ENCODE assay signal across 16 cellular contexts in the genomic region with DNA sequence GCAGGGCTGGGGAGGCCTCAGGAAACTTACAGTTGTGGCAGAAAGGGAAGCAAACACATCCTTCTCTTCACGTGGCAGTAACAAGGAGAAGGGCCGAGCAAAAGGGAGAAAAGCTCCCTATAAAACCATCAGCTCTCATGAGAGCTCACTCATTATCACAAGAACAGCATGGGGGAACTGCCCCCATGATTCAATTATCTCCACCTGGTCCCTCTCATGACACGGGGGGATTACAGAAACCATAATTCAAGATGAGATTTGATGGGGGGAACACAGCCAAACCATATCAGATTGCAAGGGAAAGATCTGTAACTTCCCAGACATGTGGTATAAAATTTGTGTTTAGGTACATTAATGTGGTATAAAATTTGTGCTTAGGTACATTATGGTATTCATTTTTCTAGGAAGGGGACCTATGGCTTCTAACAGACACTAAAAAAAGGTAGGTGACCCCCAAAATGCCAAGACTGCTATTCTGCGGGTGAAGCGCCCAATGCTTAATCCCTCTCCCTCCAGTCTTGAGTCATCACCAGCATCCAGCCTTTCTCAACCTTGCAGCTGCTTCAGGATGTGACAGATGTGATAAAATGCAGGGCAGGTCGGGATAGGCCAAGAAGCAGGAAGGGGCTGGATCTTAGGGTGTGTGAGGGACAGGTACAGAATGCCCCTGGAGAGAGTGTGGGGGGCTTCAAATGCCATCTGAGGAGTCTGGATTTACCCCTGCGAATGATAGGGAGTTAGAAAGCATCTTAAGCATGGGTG. TPM values are rescaled to one million over a fixed set of nuclear protein-coding genes. Genes with fewer than 3 reads are reported as not detected.
DNase-seq lines count a peak whose midpoint lies in the region; ATAC-seq and TF ChIP-seq lines count a peak whose summit lies in the region.
"Had no signal": no experiment of that assay in that cellular context is flagged by ENCODE, and none has a peak within 500 bp of the region (broad histone marks: within the 10 kb centered on the region; RNA-seq: fewer than 3 reads in every experiment).

No MANE protein-coding gene starts in this region.

- H3K27ac Mint-ChIP-seq in HFFc6 (peak overlapping the region; percentile 66), osteocyte (ENCODE audit: unreplicated experiment) (no peak overlapping the region)
- peak overlapping the region; percentile 52 for H3K27ac Mint-ChIP-seq in dendritic cell treated with granulocyte-macrophage colony-stimulating factor and Interleukin-4, amounts not matched to agents 40 ng/mL and 50 ng/mL, for 4 days

- H3K27me3 ChIP-seq in heart right ventricle (no peaks in the 10 kb centered on the region), tibial artery (no peaks in the 10 kb centered on the region)
- H3K27me3 ChIP-seq: BLaER1 had no signal

- H3K4me3 ChIP-seq in heart right ventricle (no peak overlapping the region), tibial artery (no peak overlapping the region)
- H3K4me3 ChIP-seq: BLaER1, PC-9 had no signal

- WGBS in heart right ventricle, 2 donors = 76 to 81% methylated on average over 7 of the region's 7 CpGs

- intact Hi-C loops in dendritic cell treated with granulocyte-macrophage colony-stimulating factor and Interleukin-4, amounts not matched to agents 40 ng/mL and 50 ng/mL, for 4 days (cut with micrococcal nuclease) = no loop called here
- intact Hi-C loops in heart right ventricle (cut with DNase I) = no loop called here
- intact Hi-C loops in tibial artery (cut with DNase I; ENCODE audit: low total_unique reads) = no loop called here

- H3K9me3 Mint-ChIP-seq in HFFc6 (no peaks in the 10 kb centered on the region), osteocyte (ENCODE audit: unreplicated experiment) (no peaks in the 10 kb centered on the region)
- H3K9me3 Mint-ChIP-seq in dendritic cell treated with granulocyte-macrophage colony-stimulating factor and Interleukin-4, amounts not matched to agents 40 ng/mL and 50 ng/mL, for 4 days = no peaks in the 10 kb centered on the region

- H3K27me3 Mint-ChIP-seq in HFFc6 (ENCODE audit: insufficient read depth) (peaks cover 3% of the 10 kb centered on the region), osteocyte (ENCODE audit: unreplicated experiment) (no peaks in the 10 kb centered on the region)
- H3K27me3 Mint-ChIP-seq in dendritic cell treated with granulocyte-macrophage colony-stimulating factor and Interleukin-4, amounts not matched to agents 40 ng/mL and 50 ng/mL, for 4 days = peaks cover 18% of the 10 kb centered on the region

- H3K9me3 ChIP-seq in heart right ventricle (no peaks in the 10 kb centered on the region), tibial artery (no peaks in the 10 kb centered on the region)
- H3K9me3 ChIP-seq: BLaER1 had no signal

- H3K36me3 ChIP-seq in heart right ventricle = no peaks in the 10 kb centered on the region
- H3K36me3 ChIP-seq in tibial artery = no peaks in the 10 kb centered on the region
- H3K36me3 ChIP-seq: BLaER1 had no signal

- no peak for ATAC-seq in heart right ventricle
- ATAC-seq: HCT116 had no signal

- H3K36me3 Mint-ChIP-seq in HFFc6 (ENCODE audit: low read depth) = peaks cover 6% of the 10 kb centered on the region; the same call in 1 of the 2 replicates
- H3K36me3 Mint-ChIP-seq in dendritic cell treated with granulocyte-macrophage colony-stimulating factor and Interleukin-4, amounts not matched to agents 40 ng/mL and 50 ng/mL, for 4 days (ENCODE audit: low read depth) = no peaks in the 10 kb centered on the region
- no peaks in the 10 kb centered on the region for H3K36me3 Mint-ChIP-seq in osteocyte (ENCODE audit: unreplicated experiment)

- TF ChIP-seq CTCF in HFFc6 (IDR thresholded peaks at IDR 0.05) = no peak
- no peak for TF ChIP-seq CTCF in osteocyte (IDR thresholded peaks at IDR 0.05)
- TF ChIP-seq CTCF in heart right ventricle (IDR thresholded peaks at IDR 0.05) = no peak
- TF ChIP-seq CTCF in tibial artery (IDR thresholded peaks at IDR 0.05) = no peak

- H3K4me1 Mint-ChIP-seq in HFFc6 (ENCODE audit: low read depth) (peaks cover 87% of the 10 kb centered on the region), osteocyte (ENCODE audit: unreplicated experiment) (peaks cover 40% of the 10 kb centered on the region)
- peaks cover 91% of the 10 kb centered on the region for H3K4me1 Mint-ChIP-seq in dendritic cell treated with granulocyte-macrophage colony-stimulating factor and Interleukin-4, amounts not matched to agents 40 ng/mL and 50 ng/mL, for 4 days (ENCODE audit: low read depth)

- DNase-seq in HFFc6 = no peak
- peak; percentile 9 for DNase-seq in RKO (ENCODE audit: low spot score)
- peak; percentile 48 for DNase-seq in osteocyte (ENCODE audit: extremely low spot score, unreplicated experiment)
- no peak for DNase-seq in Ammon's horn (ENCODE audit: low spot score)
- no peak for DNase-seq in heart right ventricle
- no peak for DNase-seq in tibial artery
- DNase-seq: DMS 273 treated with DMSO at 0.1 percent for 48 hours, NCI-H1048, NCI-H146, NCI-H2227 treated with DMSO at 0.1 percent for 48 hours, NCI-H526 treated with DMSO at 0.1 percent for 48 hours, PC-9, Right ventricle myocardium superior had no signal

- H3K27ac ChIP-seq in heart right ventricle = no peak overlapping the region
- H3K27ac ChIP-seq in tibial artery = no peak overlapping the region
- H3K27ac ChIP-seq: BLaER1, PC-9 had no signal

- H3K4me3 Mint-ChIP-seq in HFFc6 (no peak overlapping the region), osteocyte (ENCODE audit: unreplicated experiment) (no peak overlapping the region)
- H3K4me3 Mint-ChIP-seq in dendritic cell treated with granulocyte-macrophage colony-stimulating factor and Interleukin-4, amounts not matched to agents 40 ng/mL and 50 ng/mL, for 4 days = no peak overlapping the region

- peaks cover 0 to 57% (median 11%) of the 10 kb centered on the region in 9 donors for H3K4me1 ChIP-seq in heart right ventricle
- peaks cover 0 to 3% (median 0%) of the 10 kb centered on the region in 4 donors for H3K4me1 ChIP-seq in tibial artery

RNA-seq across cellular contexts. Expression of a gene that starts 57.7 kb away (rescaled TPM):
- 10 to 100 TPM in 3 of 6 experiments, 1 to 10 TPM in 3; 9.6 to 10.6 (median 10.0) TPM for total RNA-seq in HFFc6 (2021; fragmentation: NEBNext Ultra II Directional; extraction: Animal tissue kit (Norgen Biotek cat#: 25700))
- total RNA-seq in osteocyte (5.3 and 6.2 TPM in 2 replicates), heart right ventricle (1 to 10 TPM; 1.4 to 8.7 (median 2.6) TPM)
- polyA plus RNA-seq in heart right ventricle = 1 to 10 TPM in 1 of 2 donors, under 1 TPM in 1; 0.59 to 1.2 TPM

Comparison
In these comparisons a context has a peak if more than half of its experiments do, and no peak if none do; other contexts are left out.
1. DNase-seq: peak in RKO (single experiment) and osteocyte (single experiment); none in HFFc6 (single experiment), Ammon's horn (single experiment), heart right ventricle (0 of 2) and tibial artery (0 of 2).